ENCODE assay signal across 10 cellular contexts in genomic region chr2:238264072-238264460, GRCh38. TPM values are rescaled to one million over a fixed set of nuclear protein-coding genes. Genes with fewer than 3 reads are reported as not detected.
DNase-seq lines count a peak whose midpoint lies in the region; TF ChIP-seq lines count a peak whose summit lies in the region.
"Had no signal": no experiment of that assay in that cellular context is flagged by ENCODE, and none has a peak within 500 bp of the region (broad histone marks: within the 10 kb centered on the region; RNA-seq: fewer than 3 reads in every experiment).

No MANE protein-coding gene starts in this region.

- H3K27me3 ChIP-seq in ascending aorta (no peaks in the 10 kb centered on the region), right atrium auricular region (no peaks in the 10 kb centered on the region), prostate gland (replicated peaks; ENCODE audit: insufficient read depth) (no peaks in the 10 kb centered on the region), uterus (no peaks in the 10 kb centered on the region)

- peak overlapping the region; percentile 19 to 38 for H3K27ac ChIP-seq in ascending aorta
- H3K27ac ChIP-seq in right atrium auricular region, result peak overlapping the region; percentile 0 to 35
- peak overlapping the region; percentile 70 to 76 for H3K27ac ChIP-seq in prostate gland
- peak overlapping the region; percentile 8 to 78 for H3K27ac ChIP-seq in uterus

- H3K36me3 ChIP-seq in ascending aorta, result peaks cover 60 to 80% of the 10 kb centered on the region in 2 donors
- H3K36me3 ChIP-seq in right atrium auricular region, result peaks cover 74% of the 10 kb centered on the region
- H3K36me3 ChIP-seq in prostate gland, result peaks cover 0 to 3% of the 10 kb centered on the region in 2 donors
- H3K36me3 ChIP-seq in uterus, result no peaks in the 10 kb centered on the region

- DNase-seq in ascending aorta (ENCODE audit: low spot score in 2 of 2) (no peak), right atrium auricular region (ENCODE audit: low spot score) (no peak), prostate gland (ENCODE audit: low spot score) (no peak), uterus (no peak), DMS53 (lab: John Stamatoyannopoulos, UW) (no peak), NCI-H2227 (lab: John Stamatoyannopoulos, UW; ENCODE audit: unreplicated experiment) (no peak), foreskin melanocyte (no peak)
- DNase-seq: NCI-H1417 treated with DMSO at 0.1 percent for 48 hours, SIG-M5 had no signal

- H3K4me3 ChIP-seq in ascending aorta (no peak overlapping the region), right atrium auricular region (no peak overlapping the region), prostate gland (no peak overlapping the region), uterus (no peak overlapping the region)
- H3K4me3 ChIP-seq: HAP-1 had no signal

- H3K9me3 ChIP-seq in ascending aorta (no peaks in the 10 kb centered on the region), right atrium auricular region (no peaks in the 10 kb centered on the region), prostate gland (no peaks in the 10 kb centered on the region), uterus (no peaks in the 10 kb centered on the region)
- H3K9me3 ChIP-seq: HAP-1 had no signal

- intact Hi-C loops in ascending aorta (cut with DNase I) (loop anchor here (5.0 kb wide), 2 partner anchors 102 to 342 kb away; no protein-coding TSS in a partner anchor), prostate gland (cut with DNase I) (no loop called here), uterus (cut with DNase I; ENCODE audit: low total_unique reads) (loop anchor here (10.0 kb wide), 1 partner anchor 59 kb away; the partner anchor contains the start of gene ILKAP)

- H3K4me1 ChIP-seq in ascending aorta (peaks cover 0 to 6% of the 10 kb centered on the region in 2 donors), right atrium auricular region (peaks cover 0 to 38% of the 10 kb centered on the region in 2 donors), prostate gland (replicated peaks) (peaks cover 20% of the 10 kb centered on the region), uterus (no peaks in the 10 kb centered on the region)
- H3K4me1 ChIP-seq: HAP-1 had no signal

- 71% methylated on average over 4 of the region's 4 CpGs for WGBS in prostate gland

- no peak for TF ChIP-seq CTCF in ascending aorta (IDR thresholded peaks at IDR 0.05)
- TF ChIP-seq CTCF in right atrium auricular region (IDR thresholded peaks at IDR 0.05), result no peak
- no peak for TF ChIP-seq CTCF in prostate gland (IDR thresholded peaks at IDR 0.05)
- no peak for TF ChIP-seq CTCF in uterus (IDR thresholded peaks at IDR 0.05)

- TF ChIP-seq POLR2A in prostate gland (IDR thresholded peaks at IDR 0.05) (no peak), uterus (IDR thresholded peaks at IDR 0.05) (no peak)

RNA-seq across cellular contexts. Expression of gene HES6, which starts 24.2 kb away (rescaled TPM):
- total RNA-seq in ascending aorta (117 TPM), right atrium auricular region (1 to 10 TPM; 2.5 to 4.8 TPM), prostate gland (10 to 100 TPM in 1 of 2 donors, 1 to 10 TPM in 1; 2.9 to 17.7 TPM), uterus (10 to 100 TPM in 2 of 4 donors, 1 to 10 TPM in 1, not detected in 1; 9.5 to 33.3 (median 10.2) TPM)

RNA-seq across cellular contexts. Expression of gene PER2, which starts 24.3 kb away (rescaled TPM):
- total RNA-seq in ascending aorta, result 21.6 TPM
- 1 to 10 TPM; 5.2 to 9.4 TPM for total RNA-seq in right atrium auricular region
- 10 to 100 TPM; 24.0 to 53.1 TPM for total RNA-seq in prostate gland
- 10 to 100 TPM in 3 of 4 donors, 1 to 10 TPM in 1; 2.9 to 40.9 (median 19.9) TPM for total RNA-seq in uterus

RNA-seq across cellular contexts. Expression of gene TRAF3IP1, which starts 56.3 kb away (rescaled TPM):
- 6.1 TPM for total RNA-seq in ascending aorta
- total RNA-seq in right atrium auricular region, result 1 to 10 TPM; 5.0 to 5.8 TPM
- 10 to 100 TPM; 14.4 to 18.5 TPM for total RNA-seq in prostate gland
- total RNA-seq in uterus, result 10 to 100 TPM; 12.6 to 41.8 (median 27.6) TPM

Comparison
In these comparisons a context has a peak if more than half of its experiments do, and no peak if none do; other contexts are left out.
1. H3K27ac ChIP-seq: peak in every context shown above with its lines; median percentile 73 in prostate gland; 43 in uterus; 28 in ascending aorta; 18 in right atrium auricular region.